3 cellular contexts compared by ENCODE assay signal in the genomic region with DNA sequence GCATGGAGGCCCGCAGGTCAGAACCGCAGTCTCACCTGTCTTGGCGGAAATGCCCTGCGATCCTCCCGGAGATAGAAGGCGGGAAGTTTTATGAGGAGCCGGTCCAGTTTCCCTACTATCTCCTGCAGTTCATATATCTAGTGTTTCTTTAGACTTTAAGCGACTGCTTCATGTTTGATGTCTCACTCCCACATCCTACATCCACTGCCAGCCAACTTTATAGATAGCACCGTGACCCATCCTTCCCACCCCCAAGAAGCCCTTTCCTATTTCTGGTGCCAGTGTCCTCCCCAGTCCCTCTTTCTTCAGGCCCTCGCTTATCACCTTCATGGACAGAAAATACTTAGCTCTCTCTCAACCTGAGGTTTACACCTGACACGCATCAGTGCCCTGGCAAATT. TPM values are rescaled to one million over a fixed set of nuclear protein-coding genes. Genes with fewer than 3 reads are reported as not detected.
"Had no signal": no experiment of that assay in that cellular context is flagged by ENCODE, and none has a peak within 500 bp of the region (broad histone marks: within the 10 kb centered on the region; RNA-seq: fewer than 3 reads in every experiment).

No MANE protein-coding gene starts in this region.

RNA-seq across cellular contexts. Expression of a gene that starts 0.9 kb away (rescaled TPM):
- total RNA-seq: HT1080 had no signal
- polyA plus RNA-seq: IgD-negative memory B cell, IMR-90 had no signal
